In genomic region chr1:14855278-14855677, GRCh38 we compare ENCODE assay signal across 34 cellular contexts.
"Had no signal": no experiment of that assay in that cellular context is flagged by ENCODE, and none has a peak within 500 bp of the region (broad histone marks: within the 10 kb centered on the region; RNA-seq: fewer than 3 reads in every experiment).

No MANE protein-coding gene starts in this region.

- ATAC-seq: activated CD4-positive, alpha-beta T cell treated with anti-CD3 and anti-CD28 coated beads for 36 hours; activated CD8-positive, alpha-beta memory T cell treated with anti-CD3 and anti-CD28 coated beads, Interleukin-2, amount 10 ng/mL, durations not matched to agents 7 days and 5 days; activated CD8-positive, alpha-beta T cell treated with anti-CD3 and anti-CD28 coated beads, Interleukin-2, amount 10 ng/mL, durations not matched to agents 7 days and 5 days; activated naive CD8-positive, alpha-beta T cell treated with anti-CD3 and anti-CD28 coated beads, Interleukin-2, amount 50 U/mL, for 24 hours; body of pancreas; effector memory CD8-positive, alpha-beta T cell; heart right ventricle; T-helper 17 cell had no signal

- H3K4me3 ChIP-seq: adrenal gland, body of pancreas, breast epithelium, esophagus squamous epithelium, heart right ventricle, hepatocyte had no signal

- H3K27ac ChIP-seq: adrenal gland, body of pancreas, breast epithelium, epithelial cell of prostate, esophagus squamous epithelium, heart right ventricle, hepatocyte had no signal

- DNase-seq: activated CD4-positive, alpha-beta memory T cell treated with anti-CD3 and anti-CD28 coated beads for 36 hours; activated CD4-positive, alpha-beta T cell treated with anti-CD3 and anti-CD28 coated beads for 36 hours; activated CD4-positive, alpha-beta T cell treated with anti-CD3 and anti-CD28 coated beads, Interleukin-2, amount 10 ng/mL, durations not matched to agents 24 days and 14 days; activated CD4-positive, CD25-positive, alpha-beta regulatory T cell; activated CD4-positive, CD25-positive, alpha-beta regulatory T cell treated with anti-CD3 and anti-CD28 coated beads, Interleukin-2, amount 50 U/mL, for 72 hours; activated CD8-positive, alpha-beta memory T cell treated with anti-CD3 and anti-CD28 coated beads, Interleukin-2, amount 10 ng/mL, durations not matched to agents 7 days and 5 days; activated CD8-positive, alpha-beta memory T cell treated with anti-CD3 and anti-CD28 coated beads, Interleukin-2, amount 50 U/mL, for 4 hours; activated CD8-positive, alpha-beta T cell treated with anti-CD3 and anti-CD28 coated beads, Interleukin-2, amount 10 ng/mL, durations not matched to agents 7 days and 5 days; activated effector memory CD4-positive, alpha-beta T cell treated with anti-CD3 and anti-CD28 coated beads, Interleukin-2, amount 50 U/mL, for 16 hours; activated naive CD4-positive, alpha-beta T cell treated with anti-CD3 and anti-CD28 coated beads for 36 hours; activated naive CD8-positive, alpha-beta T cell treated with anti-CD3 and anti-CD28 coated beads for 36 hours; activated naive CD8-positive, alpha-beta T cell treated with anti-CD3 and anti-CD28 coated beads, Interleukin-2, amount 50 U/mL, for 24 hours; activated T-cell treated with anti-CD3 and anti-CD28 coated beads, Interleukin-2, amount 50 U/mL, for 1 hour; activated T-cell treated with anti-CD3 and anti-CD28 coated beads, Interleukin-2, amount 50 U/mL, for 48 hours; adrenal gland; amygdala; aorta; body of pancreas; caudate nucleus; cortex of kidney; dermis blood vessel endothelial cell; effector CD4-positive, alpha-beta T cell; effector memory CD8-positive, alpha-beta T cell; esophagus squamous epithelium; glutamatergic neuron; heart right ventricle; T-helper 1 cell; T-helper 17 cell; T1000 had no signal

- H3K9me3 ChIP-seq: adrenal gland, body of pancreas, breast epithelium, esophagus squamous epithelium, heart right ventricle had no signal

- FAIRE-seq: colon, frontal cortex had no signal

- H3K36me3 ChIP-seq: adrenal gland, breast epithelium, esophagus squamous epithelium, heart right ventricle had no signal

- H3K27me3 ChIP-seq: adrenal gland, body of pancreas, breast epithelium, hepatocyte had no signal

- H3K4me1 ChIP-seq: adrenal gland, breast epithelium, heart right ventricle had no signal
